In the genomic region with DNA sequence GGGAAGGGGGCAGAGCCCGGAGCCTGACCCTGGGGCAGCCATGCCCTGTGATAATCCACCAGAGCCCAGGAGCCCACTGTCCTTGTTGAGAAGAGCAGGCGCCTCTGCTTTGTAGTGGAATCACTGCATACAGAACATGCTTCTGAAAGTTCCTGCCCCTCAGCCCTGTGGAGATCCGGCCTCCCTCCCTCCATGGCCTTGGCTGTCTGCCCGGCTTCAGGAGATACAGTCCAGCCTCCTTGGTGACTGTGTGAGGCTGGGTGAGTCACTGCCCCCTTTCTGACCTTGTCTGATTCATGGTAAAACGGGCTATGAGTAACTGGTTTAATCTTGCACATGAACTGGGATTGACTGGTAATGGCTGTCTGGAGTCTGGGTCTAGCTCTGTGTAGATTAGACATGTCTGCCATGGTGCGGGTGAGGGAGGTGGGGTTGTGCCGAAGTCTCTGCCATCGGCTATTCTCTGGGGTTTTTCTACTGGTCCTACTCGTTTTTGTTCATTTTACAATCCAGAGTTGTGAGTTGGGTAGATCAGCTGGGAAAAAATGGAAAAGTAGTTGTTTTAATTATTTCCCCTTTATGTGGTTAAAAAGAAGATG, we compare ENCODE assay signal across 8 cellular contexts.
DNase-seq lines count a peak whose midpoint lies in the region; ATAC-seq and TF ChIP-seq lines count a peak whose summit lies in the region.
"Not testable (repeated sequence)": the region's sequence is repeated elsewhere in the genome, so short reads cannot be mapped to it uniquely, and the experiment has no call there.

No MANE protein-coding gene starts in this region.

- peaks cover 20 to 22% of the 10 kb centered on the region in 2 donors for H3K4me1 ChIP-seq in adrenal gland (replicated peaks in 1 of 2)
- peaks cover 0 to 50% (median 29%) of the 10 kb centered on the region in 3 donors for H3K4me1 ChIP-seq in esophagus squamous epithelium
- H3K4me1 ChIP-seq in sigmoid colon: peaks cover 0 to 54% (median 43%) of the 10 kb centered on the region in 4 donors
- H3K4me1 ChIP-seq in uterus: peaks cover 3 to 13% of the 10 kb centered on the region in 2 donors

- H3K27ac ChIP-seq in adrenal gland (peak overlapping the region; percentile 39 to 85 (median 69)), esophagus squamous epithelium (peak overlapping the region; percentile 31 to 70 (median 66)), sigmoid colon (peak overlapping the region; percentile 65 to 81 (median 76)), uterus (peak overlapping the region; percentile 93)

- peak; percentile 36 for DNase-seq in GDM1 (lab: John Stamatoyannopoulos, UW)
- DNase-seq in Kasumi-1 (lab: John Stamatoyannopoulos, UW): peak; percentile 27 to 34
- peak; percentile 68 for DNase-seq in SK-MEL-5 (ENCODE audit: low read depth, low spot score)
- peak; percentile 95 to 99 (median 98) for DNase-seq in adrenal gland
- DNase-seq in esophagus squamous epithelium (lab: John Stamatoyannopoulos, UW): peak; percentile 19
- peak; percentile 80 for DNase-seq in left lobe of liver (ENCODE audit: low spot score)
- DNase-seq in sigmoid colon: peak; percentile 97
- peak; percentile 95 to 98 for DNase-seq in uterus

- TF ChIP-seq EP300 in sigmoid colon (IDR thresholded peaks at IDR 0.05): peak in 1 of 4 donors; percentile 71

- H3K4me3 ChIP-seq in adrenal gland, esophagus squamous epithelium, sigmoid colon, uterus: not testable (repeated sequence)

- 14 to 16% (median 15%) methylated on average over 5 to 7 of the region's 9 CpGs for WGBS in adrenal gland, 4 donors
- WGBS in esophagus squamous epithelium, 2 donors: 18% methylated on average over 5 of the region's 9 CpGs; no CpG with 5 or more reads in 1 of the 2 donors
- WGBS in sigmoid colon, 2 donors: 46 to 67% methylated on average over 6 to 7 of the region's 9 CpGs

- in situ Hi-C loops in SK-MEL-5 (cut with HindIII; ENCODE audit: low pct_unique_long_range_greater_than_20kb, low sequenced_read_pairs): not testable (repeated sequence)

- TF ChIP-seq CTCF in adrenal gland (IDR thresholded peaks at IDR 0.05); esophagus squamous epithelium (IDR thresholded peaks at IDR 0.05); sigmoid colon (IDR thresholded peaks at IDR 0.05); uterus (IDR thresholded peaks at IDR 0.05): not testable (repeated sequence)

- not testable (repeated sequence) for H3K36me3 ChIP-seq in adrenal gland (replicated peaks in 1 of 2); esophagus squamous epithelium; sigmoid colon; uterus

- H3K9me3 ChIP-seq in adrenal gland (replicated peaks in 1 of 3); esophagus squamous epithelium; sigmoid colon; uterus: not testable (repeated sequence)

- not testable (repeated sequence) for H3K27me3 ChIP-seq in adrenal gland, esophagus squamous epithelium, sigmoid colon, uterus

- ATAC-seq in left lobe of liver: peak; percentile 37

- TF ChIP-seq POLR2A in adrenal gland (IDR thresholded peaks at IDR 0.05): peak in 1 of 2 donors; percentile 65
- TF ChIP-seq POLR2A in esophagus squamous epithelium (IDR thresholded peaks at IDR 0.05); sigmoid colon (IDR thresholded peaks at IDR 0.05); uterus (IDR thresholded peaks at IDR 0.05): not testable (repeated sequence)

- intact Hi-C loops in adrenal gland (cut with DNase I); esophagus squamous epithelium (cut with DNase I); sigmoid colon (cut with DNase I); uterus (cut with DNase I; ENCODE audit: low total_unique reads): not testable (repeated sequence)

Comparison
In these comparisons a context has a peak if more than half of its experiments do, and no peak if none do; other contexts are left out.
1. DNase-seq: peak in every context shown above with its lines; median percentile 98 in adrenal gland; 97 in sigmoid colon; 96 in uterus; 80 in left lobe of liver; 68 in SK-MEL-5; 36 in GDM1; 30 in Kasumi-1; 19 in esophagus squamous epithelium.